Comparison of ENCODE assay signal across 29 cellular contexts in the genomic region with DNA sequence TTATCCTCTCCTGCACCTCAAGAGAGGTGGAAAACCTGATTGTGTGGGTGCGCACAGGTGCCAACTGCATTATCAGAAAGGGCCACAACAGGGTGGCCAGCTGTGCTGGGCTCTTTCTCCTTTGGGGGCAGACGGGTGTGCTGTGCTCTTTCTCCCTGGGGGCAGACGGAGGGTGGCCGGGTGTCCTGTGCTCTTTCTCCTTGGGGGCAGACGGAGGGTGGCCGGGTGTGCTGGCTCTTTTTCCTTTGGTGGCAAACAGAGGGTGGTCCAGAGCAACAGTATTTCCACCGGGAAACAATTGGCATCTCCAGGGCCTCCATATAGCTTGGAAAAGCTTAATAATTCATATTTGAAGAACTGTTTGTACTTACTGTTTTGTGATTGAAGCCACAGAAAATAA. TPM values are rescaled to one million over a fixed set of nuclear protein-coding genes. Genes with fewer than 3 reads are reported as not detected.
"Had no signal": no experiment of that assay in that cellular context is flagged by ENCODE, and none has a peak within 500 bp of the region (broad histone marks: within the 10 kb centered on the region; RNA-seq: fewer than 3 reads in every experiment).

No MANE protein-coding gene starts in this region.

- H3K4me3 Mint-ChIP-seq: activated CD8-positive, alpha-beta T cell treated with anti-CD3 and anti-CD28 coated beads, Interleukin-2, amount 10 ng/mL, durations not matched to agents 7 days and 5 days; activated naive CD8-positive, alpha-beta T cell treated with anti-CD3 and anti-CD28 coated beads, Interleukin-2, amount 10 ng/mL, durations not matched to agents 7 days and 5 days; WTC11 had no signal

- H3K4me2 ChIP-seq: SK-N-SH had no signal

- DNase-seq: activated CD4-positive, alpha-beta T cell treated with anti-CD3 and anti-CD28 coated beads for 48 hours; activated CD4-positive, alpha-beta T cell treated with anti-CD3 and anti-CD28 coated beads, Interleukin-2, amount 50 U/mL, for 4 hours; activated CD4-positive, CD25-positive, alpha-beta regulatory T cell treated with anti-CD3 and anti-CD28 coated beads, Interleukin-2, amount 50 U/mL, for 72 hours; activated CD8-positive, alpha-beta memory T cell treated with anti-CD3 and anti-CD28 coated beads, Interleukin-2, amount 50 U/mL, for 48 hours; activated CD8-positive, alpha-beta T cell treated with anti-CD3 and anti-CD28 coated beads, Interleukin-2, amount 10 ng/mL, durations not matched to agents 7 days and 5 days; activated naive CD4-positive, alpha-beta T cell treated with anti-CD3 and anti-CD28 coated beads, Interleukin-2, amount 50 U/mL, for 16 hours; activated naive CD8-positive, alpha-beta T cell treated with anti-CD3 and anti-CD28 coated beads, Interleukin-2, amount 10 ng/mL, durations not matched to agents 7 days and 5 days; activated T-cell treated with anti-CD3 and anti-CD28 coated beads, Interleukin-2, amount 50 U/mL, for 1 hour; adrenal gland; anterior cingulate cortex; Karpas-422; MM.1S; NCI-H1105; NCI-H1436 treated with DMSO at 0.1 percent for 48 hours; NCI-H187; NCI-H2081; NCI-H510A treated with DMSO at 0.1 percent for 48 hours; NCI-H69; NK-92 treated with Interleukin-12 subunit alpha and Interleukin-12 subunit beta, amount 100 ng/mL, for 24 hours; Peyer's patch; Right ventricle myocardium superior; SJCRH30; SK-N-SH; SW 1271 had no signal

- H3K27me3 ChIP-seq: SJCRH30 had no signal

- H3K36me3 ChIP-seq: adrenal gland, Peyer's patch, SJCRH30 had no signal

- FAIRE-seq: bronchial epithelial cell, K562 had no signal

- H3K9me2 ChIP-seq: SK-N-SH had no signal

- H3K27ac ChIP-seq: adrenal gland, Peyer's patch, RWPE1, SJCRH30 had no signal

- H3K9ac ChIP-seq: SK-N-SH had no signal

- H3K4me3 ChIP-seq: adrenal gland, K562, Peyer's patch, SJCRH30 had no signal

- H3K36me3 Mint-ChIP-seq: activated naive CD8-positive, alpha-beta T cell treated with anti-CD3 and anti-CD28 coated beads, Interleukin-2, amount 10 ng/mL, durations not matched to agents 7 days and 5 days; WTC11 had no signal

- ATAC-seq: activated CD8-positive, alpha-beta T cell treated with anti-CD3 and anti-CD28 coated beads, Interleukin-2, amount 10 ng/mL, durations not matched to agents 7 days and 5 days; K562; WTC11 had no signal

- H3K9me3 ChIP-seq: adrenal gland, Peyer's patch, SJCRH30, SK-N-SH had no signal

- H3K27ac Mint-ChIP-seq: activated CD8-positive, alpha-beta T cell treated with anti-CD3 and anti-CD28 coated beads, Interleukin-2, amount 10 ng/mL, durations not matched to agents 7 days and 5 days; activated naive CD8-positive, alpha-beta T cell treated with anti-CD3 and anti-CD28 coated beads, Interleukin-2, amount 10 ng/mL, durations not matched to agents 7 days and 5 days; WTC11 had no signal

- H3K9me3 Mint-ChIP-seq: activated naive CD8-positive, alpha-beta T cell treated with anti-CD3 and anti-CD28 coated beads, Interleukin-2, amount 10 ng/mL, durations not matched to agents 7 days and 5 days; WTC11 had no signal

RNA-seq across cellular contexts. Expression of gene LMX1B, which starts 6.8 kb away (rescaled TPM):
- total RNA-seq: activated CD8-positive, alpha-beta T cell treated with anti-CD3 and anti-CD28 coated beads, Interleukin-2, amount 10 ng/mL, durations not matched to agents 7 days and 5 days; activated naive CD8-positive, alpha-beta T cell treated with anti-CD3 and anti-CD28 coated beads, Interleukin-2, amount 10 ng/mL, durations not matched to agents 7 days and 5 days; bronchial epithelial cell; K562; Peyer's patch; T-helper 1 cell treated with Interleukin-12 subunit alpha and Interleukin-12 subunit beta and Interleukin-4 antibody, amounts not matched to agents 30 ng/mL and 1 ng/mL, for 36 hours had no signal
- polyA plus RNA-seq: K562, SK-N-SH had no signal
